ENCODE assay signal across 9 cellular contexts in genomic region chr10:63711361-63711760, GRCh38.
DNase-seq lines count a peak whose midpoint lies in the region; ATAC-seq, FAIRE-seq and TF ChIP-seq lines count a peak whose summit lies in the region.
"Had no signal": no experiment of that assay in that cellular context is flagged by ENCODE, and none has a peak within 500 bp of the region (broad histone marks: within the 10 kb centered on the region; RNA-seq: fewer than 3 reads in every experiment).

No MANE protein-coding gene starts in this region.

- H3K36me3 ChIP-seq in SJCRH30: no peaks in the 10 kb centered on the region
- no peaks in the 10 kb centered on the region for H3K36me3 ChIP-seq in lower lobe of right lung
- H3K36me3 ChIP-seq in transverse colon: no peaks in the 10 kb centered on the region

- intact Hi-C loops in lower lobe of right lung (cut with DNase I): no loop called here
- intact Hi-C loops in transverse colon (cut with DNase I; ENCODE audit: low total_unique reads): loop anchor here (5.0 kb wide), 1 partner anchor 84 kb away; no protein-coding TSS in a partner anchor

- peaks cover 29% of the 10 kb centered on the region for H3K4me1 ChIP-seq in SJCRH30
- H3K4me1 ChIP-seq in lower lobe of right lung: peaks cover 59% of the 10 kb centered on the region
- peaks cover 30 to 51% (median 38%) of the 10 kb centered on the region in 4 donors for H3K4me1 ChIP-seq in transverse colon

- H3K9me3 ChIP-seq in SJCRH30 (replicated peaks) (no peaks in the 10 kb centered on the region), lower lobe of right lung (no peaks in the 10 kb centered on the region), transverse colon (no peaks in the 10 kb centered on the region)

- H3K27ac ChIP-seq in SJCRH30 (peak overlapping the region; percentile 82), lower lobe of right lung (peak overlapping the region; percentile 69), transverse colon (peak overlapping the region; percentile 82 to 89 (median 86))

- TF ChIP-seq POLR2A in transverse colon (IDR thresholded peaks at IDR 0.05): no peak

- peak; percentile 16 to 36 for DNase-seq in SJCRH30
- DNase-seq in dermis blood vessel endothelial cell: peak; percentile 54
- DNase-seq in lower lobe of right lung: no peak
- no peak for DNase-seq in transverse colon
- DNase-seq in NCI-H1105 treated with DMSO at 0.1 percent for 48 hours (lab: John Stamatoyannopoulos, UW): no peak
- no peak for DNase-seq in mucosa of gallbladder (ENCODE audit: low spot score)
- no peak for DNase-seq in HTR-8/SVneo (ENCODE audit: insufficient read length, low spot score)
- DNase-seq: stimulated activated CD4-positive, alpha-beta T cell treated with anti-CD3 and anti-CD28 coated beads, Interleukin-12 subunit alpha, Interleukin-12 subunit beta, amount 100 ng/mL, for 4 hours; stimulated activated naive CD8-positive, alpha-beta T cell treated with anti-CD3 and anti-CD28 coated beads, Interleukin-15, amount 100 ng/mL, for 72 hours had no signal

- H3K27me3 ChIP-seq in SJCRH30: no peaks in the 10 kb centered on the region
- H3K27me3 ChIP-seq in lower lobe of right lung (ENCODE audit: low read depth): no peaks in the 10 kb centered on the region
- H3K27me3 ChIP-seq in transverse colon: no peaks in the 10 kb centered on the region

- H3K4me3 ChIP-seq in SJCRH30 (peak overlapping the region; percentile 15), lower lobe of right lung (no peak overlapping the region), transverse colon (no peak overlapping the region)

- no peak for TF ChIP-seq CTCF in lower lobe of right lung (IDR thresholded peaks at IDR 0.05)
- no peak for TF ChIP-seq CTCF in transverse colon (IDR thresholded peaks at IDR 0.05)

- no peak for TF ChIP-seq EP300 in transverse colon (IDR thresholded peaks at IDR 0.05; ENCODE audit: low read depth)

- in situ Hi-C loops in transverse colon (cut with MboI; ENCODE audit: low pct_ligation_motif_present in 1 of 4, low pct_unique_long_range_greater_than_20kb in 1 of 4, low sequenced_read_pairs in 3 of 4): loop anchor here (5.0 to 25.0 kb wide), 3 partner anchors 77 to 499 kb away; no protein-coding TSS in a partner anchor

- WGBS in transverse colon (ENCODE audit: low coverage in 1 of 2), 2 donors: 51% methylated on average over 4 of the region's 4 CpGs; no CpG with 5 or more reads in 1 of the 2 donors

- peak; percentile 16 to 56 for ATAC-seq in lower lobe of right lung
- ATAC-seq: stimulated activated naive CD8-positive, alpha-beta T cell treated with anti-CD3 and anti-CD28 coated beads, Interleukin-15, amount 100 ng/mL, for 72 hours had no signal

- FAIRE-seq in HTR-8/SVneo (lab: Jason Lieb, UNC): no peak

Comparison
In these comparisons a context has a peak if more than half of its experiments do, and no peak if none do; other contexts are left out.
1. DNase-seq: peak in SJCRH30 (2 of 2) and dermis blood vessel endothelial cell (single experiment); none in lower lobe of right lung (single experiment), transverse colon (single experiment), NCI-H1105 treated with DMSO at 0.1 percent for 48 hours (single experiment), mucosa of gallbladder (single experiment) and HTR-8/SVneo (single experiment).
2. Peak in every context shown above with its lines, with median percentiles within 50 percentile points of each other: H3K27ac ChIP-seq.